Comparison of ENCODE assay signal across 8 cellular contexts in genomic region chr1:13702425-13703127, GRCh38. TPM values are rescaled to one million over a fixed set of nuclear protein-coding genes. Genes with fewer than 3 reads are reported as not detected.
DNase-seq lines count a peak whose midpoint lies in the region; ATAC-seq lines count a peak whose summit lies in the region.

No MANE protein-coding gene starts in this region.

- DNase-seq in activated gamma-delta T cell treated with Interleukin-2 at 50 U/mL for 16 hours: peak; percentile 53
- no peak for DNase-seq in activated gamma-delta T cell (lab: John Stamatoyannopoulos, UW)
- DNase-seq in stimulated activated naive B cell treated with anti-CD40 and anti-IgM and Interleukin-4, amounts not matched to agents 10 μg/mL and 1 μg/mL and 100 μg/mL, for 72 hours: peak; percentile 83
- DNase-seq in ACHN: no peak
- DNase-seq in NCI-H1930 (lab: John Stamatoyannopoulos, UW): no peak
- DNase-seq in A172 (ENCODE audit: low spot score): no peak

- peak; percentile 83 to 87 for ATAC-seq in stimulated activated naive B cell treated with anti-CD40 and anti-IgM and Interleukin-4, amounts not matched to agents 10 μg/mL and 1 μg/mL and 100 μg/mL, for 72 hours (replicated peaks)

- peak overlapping the region; percentile 100 for H3K27ac Mint-ChIP-seq in IgD-negative memory B cell
- H3K27ac Mint-ChIP-seq in activated naive CD4-positive, alpha-beta T cell treated with anti-CD3 and anti-CD28 coated beads, Interleukin-2, amount 50 U/mL, for 24 hours: peak overlapping the region; percentile 93
- H3K27ac Mint-ChIP-seq in stimulated activated naive B cell treated with anti-CD40 and anti-IgM and Interleukin-4, amounts not matched to agents 10 μg/mL and 1 μg/mL and 100 μg/mL, for 72 hours: peak overlapping the region; percentile 97

- H3K4me1 Mint-ChIP-seq in IgD-negative memory B cell: peaks cover 35 to 55% (median 50%) of the 10 kb centered on the region in 3 donors
- peaks cover 69% of the 10 kb centered on the region for H3K4me1 Mint-ChIP-seq in activated naive CD4-positive, alpha-beta T cell treated with anti-CD3 and anti-CD28 coated beads, Interleukin-2, amount 50 U/mL, for 24 hours
- peaks cover 32 to 61% of the 10 kb centered on the region in 2 donors for H3K4me1 Mint-ChIP-seq in stimulated activated naive B cell treated with anti-CD40 and anti-IgM and Interleukin-4, amounts not matched to agents 10 μg/mL and 1 μg/mL and 100 μg/mL, for 72 hours

- H3K27me3 Mint-ChIP-seq in IgD-negative memory B cell: no peaks in the 10 kb centered on the region
- H3K27me3 Mint-ChIP-seq in activated naive CD4-positive, alpha-beta T cell treated with anti-CD3 and anti-CD28 coated beads, Interleukin-2, amount 50 U/mL, for 24 hours: no peaks in the 10 kb centered on the region
- H3K27me3 Mint-ChIP-seq in stimulated activated naive B cell treated with anti-CD40 and anti-IgM and Interleukin-4, amounts not matched to agents 10 μg/mL and 1 μg/mL and 100 μg/mL, for 72 hours: no peaks in the 10 kb centered on the region

- in situ Hi-C loops in ACHN (cut with HindIII; ENCODE audit: low pct_ligation_motif_present, low pct_unique_long_range_greater_than_20kb, low sequenced_read_pairs): no loop called here

- peaks cover 2 to 9% (median 3%) of the 10 kb centered on the region in 3 donors for H3K9me3 Mint-ChIP-seq in IgD-negative memory B cell
- peaks cover 5% of the 10 kb centered on the region for H3K9me3 Mint-ChIP-seq in activated naive CD4-positive, alpha-beta T cell treated with anti-CD3 and anti-CD28 coated beads, Interleukin-2, amount 50 U/mL, for 24 hours
- H3K9me3 Mint-ChIP-seq in stimulated activated naive B cell treated with anti-CD40 and anti-IgM and Interleukin-4, amounts not matched to agents 10 μg/mL and 1 μg/mL and 100 μg/mL, for 72 hours: peaks cover 5% of the 10 kb centered on the region in 2 donors

- peak overlapping the region; percentile 92 to 97 (median 93) for H3K4me3 Mint-ChIP-seq in IgD-negative memory B cell
- peak overlapping the region; percentile 93 for H3K4me3 Mint-ChIP-seq in activated naive CD4-positive, alpha-beta T cell treated with anti-CD3 and anti-CD28 coated beads, Interleukin-2, amount 50 U/mL, for 24 hours
- peak overlapping the region; percentile 96 to 97 for H3K4me3 Mint-ChIP-seq in stimulated activated naive B cell treated with anti-CD40 and anti-IgM and Interleukin-4, amounts not matched to agents 10 μg/mL and 1 μg/mL and 100 μg/mL, for 72 hours

- H3K36me3 Mint-ChIP-seq in IgD-negative memory B cell: peaks cover 7% of the 10 kb centered on the region
- H3K36me3 Mint-ChIP-seq in activated naive CD4-positive, alpha-beta T cell treated with anti-CD3 and anti-CD28 coated beads, Interleukin-2, amount 50 U/mL, for 24 hours: peaks cover 10% of the 10 kb centered on the region
- H3K36me3 Mint-ChIP-seq in stimulated activated naive B cell treated with anti-CD40 and anti-IgM and Interleukin-4, amounts not matched to agents 10 μg/mL and 1 μg/mL and 100 μg/mL, for 72 hours: peaks cover 24 to 34% of the 10 kb centered on the region in 2 donors

RNA-seq across cellular contexts. Expression of gene PRDM2, which starts 2.6 kb away (rescaled TPM):
- polyA plus RNA-seq in IgD-negative memory B cell: 50.3 TPM
- 2.5 and 3.6 TPM in 2 replicates for total RNA-seq in A172 (2014; rRNA removed; shearing (Covaris generic))

Comparison
In these comparisons a context has a peak if more than half of its experiments do, and no peak if none do; other contexts are left out.
1. DNase-seq: peak in activated gamma-delta T cell treated with Interleukin-2 at 50 U/mL for 16 hours (single experiment) and stimulated activated naive B cell treated with anti-CD40 and anti-IgM and Interleukin-4, amounts not matched to agents 10 μg/mL and 1 μg/mL and 100 μg/mL, for 72 hours (single experiment); none in activated gamma-delta T cell (single experiment), ACHN (single experiment), NCI-H1930 (0 of 2) and A172 (single experiment).
2. Peak in every context shown above with its lines, with median percentiles within 50 percentile points of each other: H3K27ac Mint-ChIP-seq and H3K4me3 Mint-ChIP-seq.